19 cellular contexts compared by ENCODE assay signal in the genomic region with DNA sequence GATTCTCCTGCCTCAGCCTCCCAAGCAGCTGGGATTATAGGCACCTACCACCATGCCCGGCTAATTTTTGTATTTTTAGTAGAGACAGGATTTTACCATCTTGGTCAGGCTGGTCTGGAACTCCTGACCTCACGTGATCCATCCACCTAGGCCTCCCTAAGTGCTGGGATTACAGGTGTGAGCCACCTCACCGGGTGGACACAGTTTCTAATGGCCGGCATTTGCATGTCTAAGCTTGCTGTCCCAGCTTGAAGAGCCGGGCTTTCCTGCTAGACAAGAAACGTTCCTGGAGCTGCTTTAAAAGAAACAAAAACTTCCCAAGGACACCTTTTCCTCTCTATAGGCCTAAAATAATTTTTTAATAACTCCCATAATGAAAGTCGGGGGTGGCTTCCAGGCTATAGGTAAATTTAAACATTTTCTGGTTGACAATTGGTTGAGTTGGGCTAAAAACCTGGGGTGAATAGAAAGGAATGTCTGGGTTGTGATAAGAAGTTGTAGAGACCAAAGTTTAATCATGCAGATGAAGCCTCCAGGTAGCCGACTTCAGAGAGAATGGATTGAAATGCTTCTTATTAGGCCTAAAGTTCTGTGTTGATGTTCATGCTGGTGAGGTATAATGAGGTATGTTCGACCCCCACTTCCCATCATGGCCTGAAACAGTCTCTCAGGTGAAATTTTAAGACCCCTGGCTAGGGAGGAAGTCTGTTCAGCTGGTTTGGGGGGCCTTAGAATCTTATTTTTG.
"Had no signal": no experiment of that assay in that cellular context is flagged by ENCODE, and none has a peak within 500 bp of the region (broad histone marks: within the 10 kb centered on the region; RNA-seq: fewer than 3 reads in every experiment).

No MANE protein-coding gene starts in this region.

- H3K4me3 Mint-ChIP-seq: activated B cell treated with CpG ODN at 0.5 μM for 24 hours; activated CD8-positive, alpha-beta T cell treated with anti-CD3 and anti-CD28 coated beads for 36 hours; activated T-cell treated with anti-CD3 and anti-CD28 coated beads, Interleukin-2, amount 50 U/mL, for 72 hours; central memory CD8-positive, alpha-beta T cell; immature natural killer cell; memory B cell; neural crest cell; T-cell had no signal

- H3K9me3 ChIP-seq: mucosa of descending colon had no signal

- H3K4me3 ChIP-seq: coronary artery, mucosa of descending colon had no signal

- DNase-seq: activated B cell treated with CpG ODN at 0.5 μM for 24 hours; activated CD4-positive, alpha-beta T cell treated with anti-CD3 and anti-CD28 coated beads for 48 hours; activated CD8-positive, alpha-beta T cell treated with anti-CD3 and anti-CD28 coated beads for 36 hours; activated effector memory CD4-positive, alpha-beta T cell treated with anti-CD3 and anti-CD28 coated beads, Interleukin-2, amount 50 U/mL, for 16 hours; activated naive CD4-positive, alpha-beta T cell treated with anti-CD3 and anti-CD28 coated beads, Interleukin-2, amount 50 U/mL, for 16 hours; activated T-cell treated with anti-CD3 and anti-CD28 coated beads, Interleukin-2, amount 50 U/mL, for 72 hours; aorta; brain microvascular endothelial cell; foreskin fibroblast; immature natural killer cell; mucosa of descending colon; naive B cell; stimulated activated CD4-positive, alpha-beta T cell treated with anti-CD3 and anti-CD28 coated beads, Interleukin-2, amount 100 ng/mL, for 24 hours; stimulated activated naive CD8-positive, alpha-beta T cell treated with anti-CD3 and anti-CD28 coated beads, Interleukin-15, Interleukin-2, amounts not matched to agents 100 U/mL and 50 U/mL, for 24 hours; T-cell had no signal

- ATAC-seq: activated CD8-positive, alpha-beta T cell treated with anti-CD3 and anti-CD28 coated beads for 36 hours; activated T-cell treated with anti-CD3 and anti-CD28 coated beads, Interleukin-2, amount 50 U/mL, for 72 hours; mucosa of descending colon; stimulated activated naive CD8-positive, alpha-beta T cell treated with anti-CD3 and anti-CD28 coated beads, Interleukin-15, Interleukin-2, amounts not matched to agents 100 U/mL and 50 U/mL, for 24 hours; T-cell had no signal

- H3K36me3 ChIP-seq: brain microvascular endothelial cell had no signal

- H3K27ac Mint-ChIP-seq: activated B cell treated with CpG ODN at 0.5 μM for 24 hours; activated CD8-positive, alpha-beta T cell treated with anti-CD3 and anti-CD28 coated beads for 36 hours; activated T-cell treated with anti-CD3 and anti-CD28 coated beads, Interleukin-2, amount 50 U/mL, for 72 hours; immature natural killer cell; memory B cell; T-cell had no signal

- H3K27me3 ChIP-seq: brain microvascular endothelial cell had no signal

- H3K9me3 Mint-ChIP-seq: activated B cell treated with CpG ODN at 0.5 μM for 24 hours; activated CD8-positive, alpha-beta T cell treated with anti-CD3 and anti-CD28 coated beads for 36 hours; activated T-cell treated with anti-CD3 and anti-CD28 coated beads, Interleukin-2, amount 50 U/mL, for 72 hours; central memory CD8-positive, alpha-beta T cell; immature natural killer cell; memory B cell; neural crest cell; T-cell had no signal

- H3K27ac ChIP-seq: brain microvascular endothelial cell, coronary artery had no signal

- H3K27me3 Mint-ChIP-seq: activated B cell treated with CpG ODN at 0.5 μM for 24 hours; activated CD8-positive, alpha-beta T cell treated with anti-CD3 and anti-CD28 coated beads for 36 hours; central memory CD8-positive, alpha-beta T cell; memory B cell; naive B cell; T-cell had no signal

- H3K4me1 Mint-ChIP-seq: activated B cell treated with CpG ODN at 0.5 μM for 24 hours, neural crest cell had no signal
